ENCODE assay signal across 1 cellular context in the genomic region with DNA sequence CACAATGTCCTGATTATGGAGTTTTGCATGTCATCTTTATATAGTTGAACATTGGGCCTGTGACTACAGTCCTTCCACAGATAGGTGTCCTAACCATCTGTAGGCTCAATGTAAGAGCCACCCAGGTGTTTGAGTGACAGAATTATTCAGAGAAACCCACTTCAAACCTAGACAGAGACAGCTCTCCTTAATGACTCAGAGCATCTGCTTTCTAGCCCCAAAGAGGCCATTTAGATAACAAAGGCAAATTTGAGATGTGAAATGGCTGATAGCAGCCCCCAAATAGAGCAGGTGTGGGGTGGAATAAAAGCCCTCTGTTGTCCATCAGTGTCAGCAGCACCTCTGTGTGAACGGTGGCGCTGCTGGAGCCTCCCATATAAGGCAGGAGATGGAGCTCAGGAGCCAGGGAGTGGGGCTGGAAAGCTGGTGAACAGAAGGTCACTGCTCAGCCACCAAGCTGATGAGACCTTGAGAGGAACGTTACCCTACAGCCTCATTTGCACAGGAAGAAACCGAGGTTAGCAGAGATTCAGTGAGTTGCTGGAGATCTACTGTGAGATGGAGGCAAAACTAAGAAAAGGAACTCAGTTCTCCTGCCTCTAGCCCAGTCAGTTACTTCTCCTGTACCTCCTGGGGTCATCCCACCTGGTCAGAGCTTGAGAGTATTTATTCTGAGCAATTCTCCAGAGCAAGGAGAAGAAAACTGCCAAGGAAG.
A peak's percentile ranks its signal among the peaks of the same experiment; 100 is the strongest.
TF ChIP-seq lines count a peak whose summit lies in the region.

No MANE protein-coding gene starts in this region.

TF ChIP-seq in GM12878, 131 proteins besides CTCF, POLR2A, EP300 and RAD21 (continued from another document):
- TF ChIP-seq, protein P1, sequence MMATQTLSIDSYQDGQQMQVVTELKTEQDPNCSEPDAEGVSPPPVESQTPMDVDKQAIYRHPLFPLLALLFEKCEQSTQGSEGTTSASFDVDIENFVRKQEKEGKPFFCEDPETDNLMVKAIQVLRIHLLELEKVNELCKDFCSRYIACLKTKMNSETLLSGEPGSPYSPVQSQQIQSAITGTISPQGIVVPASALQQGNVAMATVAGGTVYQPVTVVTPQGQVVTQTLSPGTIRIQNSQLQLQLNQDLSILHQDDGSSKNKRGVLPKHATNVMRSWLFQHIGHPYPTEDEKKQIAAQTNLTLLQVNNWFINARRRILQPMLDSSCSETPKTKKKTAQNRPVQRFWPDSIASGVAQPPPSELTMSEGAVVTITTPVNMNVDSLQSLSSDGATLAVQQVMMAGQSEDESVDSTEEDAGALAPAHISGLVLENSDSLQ (IDR thresholded peaks at IDR 0.05): peak; percentile 43
TF ChIP-seq in GM12878: peak in this region for 3.
